14 cellular contexts compared by ENCODE assay signal in genomic region chr4:118716304-118716703, GRCh38.
"Had no signal": no experiment of that assay in that cellular context is flagged by ENCODE, and none has a peak within 500 bp of the region (broad histone marks: within the 10 kb centered on the region; RNA-seq: fewer than 3 reads in every experiment).

No MANE protein-coding gene starts in this region.

- H3K9me3 Mint-ChIP-seq: activated naive CD4-positive, alpha-beta T cell treated with anti-CD3 and anti-CD28 coated beads, Interleukin-2, amount 10 ng/mL, durations not matched to agents 7 days and 5 days; activated T-helper 2 cell treated with anti-CD3 and anti-CD28 coated beads, Interferon-gamma antibody, Interleukin-2, Interleukin-4, amounts not matched to agents 10 μg/mL and 5 μg/mL and 100 μg/mL, durations not matched to agents 14 hours and 24 hours and 36 hours; endodermal cell; naive B cell; stimulated activated memory B cell treated with anti-CD40 and anti-IgM and Interleukin-4, amounts not matched to agents 10 μg/mL and 1 μg/mL and 100 μg/mL, for 72 hours had no signal

- FAIRE-seq: islet of Langerhans had no signal

- H3K4me1 ChIP-seq: gastroesophageal sphincter, heart right ventricle, parathyroid adenoma had no signal

- ATAC-seq: gastroesophageal sphincter; heart right ventricle; stimulated activated memory B cell treated with anti-CD40 and anti-IgM and Interleukin-4, amounts not matched to agents 10 μg/mL and 1 μg/mL and 100 μg/mL, for 72 hours had no signal

- H3K27ac Mint-ChIP-seq: activated naive CD4-positive, alpha-beta T cell treated with anti-CD3 and anti-CD28 coated beads, Interleukin-2, amount 10 ng/mL, durations not matched to agents 7 days and 5 days; activated T-helper 2 cell treated with anti-CD3 and anti-CD28 coated beads, Interferon-gamma antibody, Interleukin-2, Interleukin-4, amounts not matched to agents 10 μg/mL and 5 μg/mL and 100 μg/mL, durations not matched to agents 14 hours and 24 hours and 36 hours; endodermal cell; naive B cell; stimulated activated memory B cell treated with anti-CD40 and anti-IgM and Interleukin-4, amounts not matched to agents 10 μg/mL and 1 μg/mL and 100 μg/mL, for 72 hours had no signal

- H3K4me3 ChIP-seq: gastroesophageal sphincter, heart right ventricle had no signal

- DNase-seq: activated CD4-positive, alpha-beta T cell treated with anti-CD3 and anti-CD28 coated beads for 1 hour; activated CD4-positive, alpha-beta T cell treated with anti-CD3 and anti-CD28 coated beads, Interleukin-2, amount 50 U/mL, for 4 hours; activated naive CD4-positive, alpha-beta T cell treated with anti-CD3 and anti-CD28 coated beads, Interleukin-2, amount 10 ng/mL, durations not matched to agents 7 days and 5 days; endodermal cell; erythroblast; heart right ventricle; naive B cell; stimulated activated CD4-positive, alpha-beta T cell treated with anti-CD3 and anti-CD28 coated beads, Interleukin-2, amount 100 ng/mL, for 48 hours had no signal

- H3K27me3 ChIP-seq: gastroesophageal sphincter, heart right ventricle had no signal

- H3K27me3 Mint-ChIP-seq: activated naive CD4-positive, alpha-beta T cell treated with anti-CD3 and anti-CD28 coated beads, Interleukin-2, amount 10 ng/mL, durations not matched to agents 7 days and 5 days; naive B cell; stimulated activated memory B cell treated with anti-CD40 and anti-IgM and Interleukin-4, amounts not matched to agents 10 μg/mL and 1 μg/mL and 100 μg/mL, for 72 hours had no signal

- H3K4me1 Mint-ChIP-seq: endodermal cell; stimulated activated memory B cell treated with anti-CD40 and anti-IgM and Interleukin-4, amounts not matched to agents 10 μg/mL and 1 μg/mL and 100 μg/mL, for 72 hours had no signal

- H3K79me2 ChIP-seq: parathyroid adenoma had no signal

- H3K9ac ChIP-seq: parathyroid adenoma had no signal

- H3K4me3 Mint-ChIP-seq: activated naive CD4-positive, alpha-beta T cell treated with anti-CD3 and anti-CD28 coated beads, Interleukin-2, amount 10 ng/mL, durations not matched to agents 7 days and 5 days; endodermal cell; naive B cell; stimulated activated memory B cell treated with anti-CD40 and anti-IgM and Interleukin-4, amounts not matched to agents 10 μg/mL and 1 μg/mL and 100 μg/mL, for 72 hours had no signal

- H3K9me3 ChIP-seq: gastroesophageal sphincter, heart right ventricle had no signal

- H3K27ac ChIP-seq: gastroesophageal sphincter, heart right ventricle, parathyroid adenoma, VCaP had no signal

- H2AFZ ChIP-seq: parathyroid adenoma had no signal
